In the genomic region with DNA sequence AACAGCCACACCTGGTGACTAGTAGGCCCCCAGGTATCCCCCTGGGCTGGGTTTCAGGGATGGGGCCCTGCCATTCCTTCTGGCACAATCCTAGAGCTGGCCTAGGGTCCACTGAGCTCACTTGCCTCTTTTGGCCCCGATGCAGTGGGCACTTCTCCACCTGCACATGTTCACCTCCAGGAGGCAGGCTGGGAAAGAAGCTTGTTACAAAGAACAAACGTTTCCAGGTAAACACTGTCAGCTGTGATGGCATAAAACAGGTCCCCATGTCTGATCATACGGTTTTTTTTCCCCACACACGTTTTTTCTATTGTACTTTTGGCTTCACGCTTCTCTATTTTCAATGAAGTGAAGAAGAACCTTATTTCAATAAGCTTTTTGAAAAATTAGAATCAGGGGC, we compare ENCODE assay signal across 8 cellular contexts. TPM values are rescaled to one million over a fixed set of nuclear protein-coding genes. Genes with fewer than 3 reads are reported as not detected.
A peak's percentile ranks its signal among the peaks of the same experiment; 100 is the strongest.
DNase-seq lines count a peak whose midpoint lies in the region; TF ChIP-seq lines count a peak whose summit lies in the region.

No MANE protein-coding gene starts in this region.

- peaks cover 3% of the 10 kb centered on the region for H3K36me3 Mint-ChIP-seq in activated CD4-positive, alpha-beta T cell treated with anti-CD3 and anti-CD28 coated beads, Interleukin-2, amount 10 ng/mL, durations not matched to agents 7 days and 5 days (ENCODE audit: low read depth)
- H3K36me3 Mint-ChIP-seq in CD8-positive, alpha-beta memory T cell = no peaks in the 10 kb centered on the region

- peak; percentile 43 for DNase-seq in activated CD4-positive, alpha-beta T cell treated with anti-CD3 and anti-CD28 coated beads, Interleukin-2, amount 10 ng/mL, durations not matched to agents 7 days and 5 days
- no peak for DNase-seq in activated CD4-positive, alpha-beta T cell treated with anti-CD3 and anti-CD28 coated beads for 4 hours
- DNase-seq in NCI-H2029 treated with DMSO at 0.1 percent for 48 hours (lab: John Stamatoyannopoulos, UW) (peak; percentile 43), cardiac fibroblast (ENCODE audit: low read depth in 2 of 2) (no peak), prostate gland (ENCODE audit: low spot score) (peak; percentile 30), DMS114 treated with DMSO at 0.1 percent for 48 hours (lab: John Stamatoyannopoulos, UW; ENCODE audit: unreplicated experiment) (no peak)
- no peak for DNase-seq in activated CD4-positive, alpha-beta T cell treated with anti-CD3 and anti-CD28 coated beads for 1 hour
- no peak for DNase-seq in CD8-positive, alpha-beta memory T cell

- intact Hi-C loops in prostate gland (cut with DNase I) = no loop called here

- TF ChIP-seq CTCF in cardiac fibroblast (IDR thresholded peaks at IDR 0.05; ENCODE audit: low read depth, low read length) (peak; percentile 17), prostate gland (IDR thresholded peaks at IDR 0.05) (peak in 2 of 4 experiments; percentile 34 to 40)

- H3K4me3 ChIP-seq in cardiac fibroblast (replicated peaks in 1 of 2; ENCODE audit: low read depth in 2 of 2, low read length in 2 of 2) (no peak overlapping the region), prostate gland (no peak overlapping the region)
- H3K4me3 ChIP-seq in CD8-positive, alpha-beta memory T cell (ENCODE audit: low read length) = no peak overlapping the region

- no peaks in the 10 kb centered on the region for H3K27me3 Mint-ChIP-seq in activated CD4-positive, alpha-beta T cell treated with anti-CD3 and anti-CD28 coated beads, Interleukin-2, amount 10 ng/mL, durations not matched to agents 7 days and 5 days
- H3K27me3 Mint-ChIP-seq in CD8-positive, alpha-beta memory T cell = no peaks in the 10 kb centered on the region

- no peaks in the 10 kb centered on the region for H3K9me3 Mint-ChIP-seq in activated CD4-positive, alpha-beta T cell treated with anti-CD3 and anti-CD28 coated beads, Interleukin-2, amount 10 ng/mL, durations not matched to agents 7 days and 5 days
- no peaks in the 10 kb centered on the region for H3K9me3 Mint-ChIP-seq in CD8-positive, alpha-beta memory T cell

- H3K4me1 Mint-ChIP-seq in activated CD4-positive, alpha-beta T cell treated with anti-CD3 and anti-CD28 coated beads, Interleukin-2, amount 10 ng/mL, durations not matched to agents 7 days and 5 days = no peaks in the 10 kb centered on the region
- no peaks in the 10 kb centered on the region for H3K4me1 Mint-ChIP-seq in CD8-positive, alpha-beta memory T cell

- CTCF ChIA-PET in activated CD4-positive, alpha-beta T cell treated with anti-CD3 and anti-CD28 coated beads, Interleukin-2, amount 10 ng/mL, durations not matched to agents 7 days and 5 days (lab: Charles Lee) = interaction anchor here (0.6 to 2.7 kb wide), 8 partner anchors 8 to 255 kb away, joined by 3 to 7 read pairs (median 4); a partner anchor contains a TSS
- CTCF ChIA-PET in CD8-positive, alpha-beta memory T cell (lab: Charles Lee) = no interaction called here

- H3K9me3 ChIP-seq in prostate gland = no peaks in the 10 kb centered on the region
- H3K9me3 ChIP-seq in CD8-positive, alpha-beta memory T cell (ENCODE audit: low read length) = no peaks in the 10 kb centered on the region

- TF ChIP-seq POLR2A in prostate gland (IDR thresholded peaks at IDR 0.05) = no peak

- POLR2A ChIA-PET in activated CD4-positive, alpha-beta T cell treated with anti-CD3 and anti-CD28 coated beads, Interleukin-2, amount 10 ng/mL, durations not matched to agents 7 days and 5 days (lab: Charles Lee) = interaction anchor here (0.6 kb wide), 1 partner anchor 88 kb away, joined by 3 read pairs; no protein-coding TSS in a partner anchor
- POLR2A ChIA-PET in CD8-positive, alpha-beta memory T cell (lab: Charles Lee) = no interaction called here

- no peaks in the 10 kb centered on the region for H3K27me3 ChIP-seq in prostate gland (replicated peaks; ENCODE audit: insufficient read depth)
- H3K27me3 ChIP-seq in CD8-positive, alpha-beta memory T cell (ENCODE audit: insufficient read depth, low read length, poor library complexity, severe bottlenecking) = no peaks in the 10 kb centered on the region

- 23% methylated on average over 5 of the region's 5 CpGs for WGBS in prostate gland

- H3K4me1 ChIP-seq in prostate gland (replicated peaks) = no peaks in the 10 kb centered on the region
- H3K4me1 ChIP-seq in CD8-positive, alpha-beta memory T cell (ENCODE audit: insufficient read depth, low read length) = no peaks in the 10 kb centered on the region

- H3K4me3 Mint-ChIP-seq in activated CD4-positive, alpha-beta T cell treated with anti-CD3 and anti-CD28 coated beads, Interleukin-2, amount 10 ng/mL, durations not matched to agents 7 days and 5 days = no peak overlapping the region
- no peak overlapping the region for H3K4me3 Mint-ChIP-seq in CD8-positive, alpha-beta memory T cell

- no peak overlapping the region for H3K27ac ChIP-seq in prostate gland
- no peak overlapping the region for H3K27ac ChIP-seq in CD8-positive, alpha-beta memory T cell (ENCODE audit: low read depth, low read length)

- H3K27ac Mint-ChIP-seq in activated CD4-positive, alpha-beta T cell treated with anti-CD3 and anti-CD28 coated beads, Interleukin-2, amount 10 ng/mL, durations not matched to agents 7 days and 5 days = no peak overlapping the region
- H3K27ac Mint-ChIP-seq in CD8-positive, alpha-beta memory T cell = peak overlapping the region in 1 of 8 donors; percentile 85

- no peaks in the 10 kb centered on the region for H3K36me3 ChIP-seq in prostate gland
- H3K36me3 ChIP-seq in CD8-positive, alpha-beta memory T cell (ENCODE audit: insufficient read depth, low read length) = no peaks in the 10 kb centered on the region

RNA-seq across cellular contexts. Expression of a gene that starts 15.8 kb away (rescaled TPM):
- total RNA-seq in activated CD4-positive, alpha-beta T cell treated with anti-CD3 and anti-CD28 coated beads, Interleukin-2, amount 10 ng/mL, durations not matched to agents 7 days and 5 days = 10 to 100 TPM; 16.0 to 18.7 TPM
- 10 to 100 TPM in 1 of 2 donors, 1 to 10 TPM in 1; 5.4 to 11.2 TPM for total RNA-seq in prostate gland
- total RNA-seq in CD8-positive, alpha-beta memory T cell = 10 to 100 TPM; 18.5 to 20.2 TPM
- 17.6 TPM for polyA plus RNA-seq in CD8-positive, alpha-beta memory T cell

RNA-seq across cellular contexts. Expression of a gene that starts 37.9 kb away (rescaled TPM):
- 100 to 1,000 TPM; 174 to 183 TPM for total RNA-seq in activated CD4-positive, alpha-beta T cell treated with anti-CD3 and anti-CD28 coated beads, Interleukin-2, amount 10 ng/mL, durations not matched to agents 7 days and 5 days
- total RNA-seq in prostate gland = 100 to 1,000 TPM in 1 of 2 donors, 10 to 100 TPM in 1; 92.9 to 103 TPM
- total RNA-seq in CD8-positive, alpha-beta memory T cell = 100 to 1,000 TPM; 242 to 249 TPM
- polyA plus RNA-seq in CD8-positive, alpha-beta memory T cell = 130 TPM

Comparison
In these comparisons a context has a peak if more than half of its experiments do, and no peak if none do; other contexts are left out.
1. DNase-seq: peak in activated CD4-positive, alpha-beta T cell treated with anti-CD3 and anti-CD28 coated beads, Interleukin-2, amount 10 ng/mL, durations not matched to agents 7 days and 5 days (single experiment), NCI-H2029 treated with DMSO at 0.1 percent for 48 hours (single experiment) and prostate gland (single experiment); none in activated CD4-positive, alpha-beta T cell treated with anti-CD3 and anti-CD28 coated beads for 4 hours (0 of 2), cardiac fibroblast (0 of 2), DMS114 treated with DMSO at 0.1 percent for 48 hours (single experiment), activated CD4-positive, alpha-beta T cell treated with anti-CD3 and anti-CD28 coated beads for 1 hour (single experiment) and CD8-positive, alpha-beta memory T cell (0 of 5).